Comparison of ENCODE assay signal across 22 cellular contexts in genomic region chr1:167973832-167974231, GRCh38. TPM values are rescaled to one million over a fixed set of nuclear protein-coding genes. Genes with fewer than 3 reads are reported as not detected.
"Had no signal": no experiment of that assay in that cellular context is flagged by ENCODE, and none has a peak within 500 bp of the region (broad histone marks: within the 10 kb centered on the region; RNA-seq: fewer than 3 reads in every experiment).

No MANE protein-coding gene starts in this region.

- DNase-seq: activated CD4-positive, alpha-beta T cell treated with anti-CD3 and anti-CD28 coated beads, Interleukin-2, amount 50 U/mL, for 1 hour; activated CD4-positive, CD25-positive, alpha-beta regulatory T cell treated with anti-CD3 and anti-CD28 coated beads, Interleukin-2, amount 50 U/mL, for 72 hours; activated CD8-positive, alpha-beta T cell treated with anti-CD3 and anti-CD28 coated beads, Interleukin-2, amount 10 ng/mL, durations not matched to agents 7 days and 5 days; activated naive CD8-positive, alpha-beta T cell treated with anti-CD3 and anti-CD28 coated beads for 36 hours; amniotic stem cell; cerebellar nuclear complex; kidney; naive B cell; occipital lobe; posterior cingulate gyrus; spleen; stimulated activated CD4-positive, alpha-beta T cell treated with anti-CD3 and anti-CD28 coated beads, Interleukin-4, amount 100 ng/mL, for 1 hour; stimulated activated naive CD4-positive, alpha-beta T cell; T-cell; testis; WERI-Rb-1 had no signal

- H3K27me3 Mint-ChIP-seq: activated naive CD8-positive, alpha-beta T cell treated with anti-CD3 and anti-CD28 coated beads for 36 hours; activated T-helper 17 cell treated with anti-CD3 and anti-CD28 coated beads, Interleukin-2, amount 50 U/mL, for 72 hours; naive B cell; T-cell had no signal

- H3K27ac ChIP-seq: coronary artery, esophagus muscularis mucosa, spleen, testis, WERI-Rb-1 had no signal

- H3K9me3 ChIP-seq: esophagus muscularis mucosa, spleen, testis had no signal

- H3K27ac Mint-ChIP-seq: activated CD8-positive, alpha-beta T cell treated with anti-CD3 and anti-CD28 coated beads, Interleukin-2, amount 10 ng/mL, durations not matched to agents 7 days and 5 days; activated naive CD8-positive, alpha-beta T cell treated with anti-CD3 and anti-CD28 coated beads for 36 hours; activated T-helper 17 cell treated with anti-CD3 and anti-CD28 coated beads, Interleukin-2, amount 50 U/mL, for 72 hours; T-cell; T-helper 2 cell treated with Interferon-gamma antibody and Interleukin-4, amounts not matched to agents 5 μg/mL and 100 μg/mL, for 36 hours had no signal

- H3K4me3 Mint-ChIP-seq: activated CD8-positive, alpha-beta T cell treated with anti-CD3 and anti-CD28 coated beads, Interleukin-2, amount 10 ng/mL, durations not matched to agents 7 days and 5 days; activated naive CD8-positive, alpha-beta T cell treated with anti-CD3 and anti-CD28 coated beads for 36 hours; activated T-helper 17 cell treated with anti-CD3 and anti-CD28 coated beads, Interleukin-2, amount 50 U/mL, for 72 hours; naive B cell; neural crest cell; T-cell; T-helper 2 cell treated with Interferon-gamma antibody and Interleukin-4, amounts not matched to agents 5 μg/mL and 100 μg/mL, for 36 hours had no signal

- H3K36me3 ChIP-seq: WERI-Rb-1 had no signal

- H3K4me3 ChIP-seq: coronary artery, esophagus muscularis mucosa, lung, spleen, testis had no signal

- H3K9me3 Mint-ChIP-seq: activated T-helper 17 cell treated with anti-CD3 and anti-CD28 coated beads, Interleukin-2, amount 50 U/mL, for 72 hours; neural crest cell had no signal

- H3K4me1 ChIP-seq: esophagus muscularis mucosa, testis had no signal

- ATAC-seq: activated CD8-positive, alpha-beta T cell treated with anti-CD3 and anti-CD28 coated beads, Interleukin-2, amount 10 ng/mL, durations not matched to agents 7 days and 5 days; activated T-helper 17 cell treated with anti-CD3 and anti-CD28 coated beads, Interleukin-2, amount 50 U/mL, for 72 hours; T-cell had no signal

- H3K27me3 ChIP-seq: esophagus muscularis mucosa, spleen, testis had no signal

- H3K4me1 Mint-ChIP-seq: activated T-helper 17 cell treated with anti-CD3 and anti-CD28 coated beads, Interleukin-2, amount 50 U/mL, for 72 hours; naive B cell; neural crest cell had no signal

RNA-seq across cellular contexts. Expression of gene ADCY10, which starts 59.9 kb away (rescaled TPM):
- total RNA-seq: activated CD8-positive, alpha-beta T cell treated with anti-CD3 and anti-CD28 coated beads, Interleukin-2, amount 10 ng/mL, durations not matched to agents 7 days and 5 days; activated naive CD8-positive, alpha-beta T cell treated with anti-CD3 and anti-CD28 coated beads for 36 hours; neural crest cell had no signal
